In genomic region chr15:60804986-60805949, GRCh38 we compare ENCODE assay signal across 10 cellular contexts.
DNase-seq lines count a peak whose midpoint lies in the region; ATAC-seq and TF ChIP-seq lines count a peak whose summit lies in the region.
"Had no signal": no experiment of that assay in that cellular context is flagged by ENCODE, and none has a peak within 500 bp of the region (broad histone marks: within the 10 kb centered on the region; RNA-seq: fewer than 3 reads in every experiment).

No MANE protein-coding gene starts in this region.

- no peak overlapping the region for H4K12ac ChIP-seq in trophoblast cell (ENCODE audit: low read depth, low read length)

- H3K14ac ChIP-seq in trophoblast cell (ENCODE audit: low read length): no peak overlapping the region

- TF ChIP-seq CTCF in fibroblast of mammary gland (conservative IDR thresholded peaks at IDR 0.05; ENCODE audit: control insufficient read depth, insufficient read depth, low read depth, low read length) (no peak), psoas muscle (IDR thresholded peaks at IDR 0.05) (no peak), foreskin fibroblast (IDR thresholded peaks at IDR 0.05; ENCODE audit: low read depth, low read length) (no peak)

- POLR2A ChIA-PET in HEK293T (lab: Yijun Ruan, JAX): no interaction called here

- H3K4me2 ChIP-seq in trophoblast cell (ENCODE audit: low read length): no peak overlapping the region

- CTCF ChIA-PET in HEK293T (lab: Yijun Ruan, JAX): no interaction called here

- H3K4me3 ChIP-seq in fibroblast of mammary gland (ENCODE audit: control insufficient read depth, low read depth, low read length) (no peak overlapping the region), psoas muscle (no peak overlapping the region), foreskin fibroblast (ENCODE audit: low read depth in 1 of 2, low read length in 2 of 2) (no peak overlapping the region), trophoblast cell (ENCODE audit: low read depth, low read length) (no peak overlapping the region)

- H2AK5ac ChIP-seq in trophoblast cell (ENCODE audit: low read length): no peak overlapping the region

- H2AFZ ChIP-seq in trophoblast cell (ENCODE audit: insufficient read depth, low read length, poor library complexity): no peak overlapping the region

- H3K36me3 ChIP-seq in psoas muscle (ENCODE audit: insufficient read depth in 1 of 2, low read depth in 1 of 2) (no peaks in the 10 kb centered on the region), trophoblast cell (ENCODE audit: control insufficient read depth in 1 of 2, insufficient read depth in 2 of 2, low read length in 2 of 2) (no peaks in the 10 kb centered on the region)

- H2BK5ac ChIP-seq in trophoblast cell (ENCODE audit: low read depth, low read length, poor library complexity): no peak overlapping the region

- ATAC-seq in psoas muscle (peak; percentile 76 to 96 (median 86)), GM19467 (IDR thresholded peaks at IDR 0.05; ENCODE audit: unreplicated experiment) (no peak), GM21367 (IDR thresholded peaks at IDR 0.05; ENCODE audit: unreplicated experiment) (no peak)
- ATAC-seq: activated naive CD8-positive, alpha-beta T cell treated with anti-CD3 and anti-CD28 coated beads, Interleukin-2, amount 50 U/mL, for 24 hours; stimulated activated memory B cell treated with anti-CD40 and anti-IgM and Interleukin-4, amounts not matched to agents 10 μg/mL and 1 μg/mL and 100 μg/mL, for 72 hours had no signal

- H4K91ac ChIP-seq in trophoblast cell (ENCODE audit: low read depth, low read length): no peak overlapping the region

- no peaks in the 10 kb centered on the region for H3K9me3 ChIP-seq in psoas muscle
- no peaks in the 10 kb centered on the region for H3K9me3 ChIP-seq in trophoblast cell (ENCODE audit: insufficient read depth, low read depth, low read length)

- no peak overlapping the region for H3K4ac ChIP-seq in trophoblast cell (ENCODE audit: low read depth, low read length)

- no peak overlapping the region for H3K9ac ChIP-seq in trophoblast cell (ENCODE audit: low read length)

- no peak overlapping the region for H3K23ac ChIP-seq in trophoblast cell (ENCODE audit: low read length)

- intact Hi-C loops in psoas muscle (cut with DNase I): no loop called here

- no peak overlapping the region for H3K27ac ChIP-seq in psoas muscle
- no peak overlapping the region for H3K27ac ChIP-seq in trophoblast cell (ENCODE audit: low read depth, low read length)

- 59 to 68% (median 65%) methylated on average over 5 of the region's 5 CpGs for WGBS in psoas muscle, 3 donors
- no CpG with 5 or more reads among the region's 5 CpGs for WGBS in trophoblast cell (ENCODE audit: extremely low coverage, insufficient coverage, insufficient read length)

- no peak for DNase-seq in HEK293T (ENCODE audit: extremely low spot score)
- peak; percentile 65 for DNase-seq in RKO (ENCODE audit: low spot score)
- DNase-seq in fibroblast of mammary gland (ENCODE audit: low read depth): peak; percentile 77
- DNase-seq in psoas muscle: peak; percentile 62 to 64
- no peak for DNase-seq in foreskin fibroblast
- DNase-seq in trophoblast cell: no peak
- DNase-seq: activated naive CD8-positive, alpha-beta T cell treated with anti-CD3 and anti-CD28 coated beads, Interleukin-2, amount 50 U/mL, for 24 hours had no signal

- H4K8ac ChIP-seq in trophoblast cell (ENCODE audit: low read depth, low read length): no peak overlapping the region

- no peak overlapping the region for H2BK120ac ChIP-seq in trophoblast cell (ENCODE audit: insufficient read depth, low read length, poor library complexity)

- H2BK12ac ChIP-seq in trophoblast cell (ENCODE audit: low read length): no peak overlapping the region

- no peaks in the 10 kb centered on the region for H3K27me3 ChIP-seq in psoas muscle (ENCODE audit: insufficient read depth in 3 of 3, low read length in 2 of 3)
- H3K27me3 ChIP-seq in trophoblast cell (ENCODE audit: insufficient read depth, low read length): no peaks in the 10 kb centered on the region

- peaks cover 20% of the 10 kb centered on the region for H3K4me1 ChIP-seq in psoas muscle
- no peaks in the 10 kb centered on the region for H3K4me1 ChIP-seq in trophoblast cell (ENCODE audit: control insufficient read depth in 1 of 2, insufficient read depth in 2 of 2, low read length in 2 of 2)

- H3K18ac ChIP-seq in trophoblast cell (ENCODE audit: low read length): no peak overlapping the region

- H3K79me2 ChIP-seq in trophoblast cell (ENCODE audit: control insufficient read depth, insufficient read depth, low read length, poor library complexity): no peaks in the 10 kb centered on the region

- no peaks in the 10 kb centered on the region for H3K79me1 ChIP-seq in trophoblast cell (ENCODE audit: low read length)

TF ChIP-seq in HEK293T, 16 proteins besides CTCF, POLR2A, EP300 and RAD21:
- TF ChIP-seq PKNOX1 (IDR thresholded peaks at IDR 0.05): 0 out of 2 replicates have a peak, but pooled peaks have one; percentile 18
- TF ChIP-seq BHLHE40 (IDR thresholded peaks at IDR 0.05; ENCODE audit: borderline replicate concordance): no peak
TF ChIP-seq in HEK293T: peak in this region for 1.

Comparison
In these comparisons a context has a peak if more than half of its experiments do, and no peak if none do; other contexts are left out.
1. DNase-seq: peak in RKO (single experiment), fibroblast of mammary gland (single experiment) and psoas muscle (2 of 2); none in HEK293T (single experiment), foreskin fibroblast (0 of 2) and trophoblast cell (0 of 2).
2. ATAC-seq: peak in psoas muscle (4 of 4); none in GM19467 (single experiment) and GM21367 (single experiment).